ENCODE assay signal across 32 cellular contexts in the genomic region with DNA sequence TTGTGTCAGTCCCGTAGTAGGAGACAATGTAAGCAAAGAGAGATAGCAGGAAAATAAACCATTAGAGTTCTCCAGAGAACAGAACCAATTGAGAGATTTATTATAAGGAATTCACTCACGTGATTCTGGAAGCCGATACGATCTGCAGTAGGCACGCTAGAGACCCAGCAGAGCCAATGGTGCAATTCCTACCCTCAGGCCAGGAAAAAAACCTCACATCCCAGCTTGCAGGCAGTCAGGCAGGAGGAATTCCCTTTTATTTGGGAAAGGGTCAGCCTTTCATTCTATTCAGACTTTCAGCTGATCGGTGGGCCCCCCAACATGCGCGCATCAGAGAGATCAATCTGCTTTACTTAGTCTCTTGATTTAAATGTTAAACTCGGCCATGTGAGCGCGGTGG. TPM values are rescaled to one million over a fixed set of nuclear protein-coding genes. Genes with fewer than 3 reads are reported as not detected.
DNase-seq lines count a peak whose midpoint lies in the region; TF ChIP-seq lines count a peak whose summit lies in the region.
"Had no signal": no experiment of that assay in that cellular context is flagged by ENCODE, and none has a peak within 500 bp of the region (broad histone marks: within the 10 kb centered on the region; RNA-seq: fewer than 3 reads in every experiment).

No MANE protein-coding gene starts in this region.

- TF ChIP-seq CTCF in type B pancreatic cell (conservative IDR thresholded peaks at IDR 0.05) (no peak), colonic mucosa (IDR thresholded peaks at IDR 0.05) (no peak)

- H3K4me3 ChIP-seq in iPS-15b (ENCODE audit: low read depth, low read length) = peak overlapping the region; percentile 9
- no peak overlapping the region for H3K4me3 ChIP-seq in colonic mucosa
- H3K4me3 ChIP-seq: adrenal gland; BLaER1 treated with 17β-estradiol and CSF1 and Interleukin-3, amounts not matched to agents 10 nM and 100 nM; body of pancreas; heart right ventricle; lower lobe of right lung; mucosa of descending colon; SJCRH30; stomach; vagina had no signal

- intact Hi-C loops in colonic mucosa (cut with DNase I) = no loop called here

- H3K4me1 Mint-ChIP-seq in type B pancreatic cell (ENCODE audit: unreplicated experiment) = no peaks in the 10 kb centered on the region
- H3K4me1 Mint-ChIP-seq: activated CD4-positive, alpha-beta memory T cell treated with anti-CD3 and anti-CD28 coated beads, Interleukin-2, amount 10 ng/mL, durations not matched to agents 7 days and 5 days; central memory CD8-positive, alpha-beta T cell had no signal

- peaks cover 5% of the 10 kb centered on the region for H3K36me3 Mint-ChIP-seq in type B pancreatic cell
- H3K36me3 Mint-ChIP-seq: natural killer cell treated with Interleukin-12 subunit alpha and Interleukin-12 subunit beta and Interleukin-15 and Interleukin-18, amount 100 ng/mL, for 72 hours had no signal

- no peak overlapping the region for H3K27ac Mint-ChIP-seq in type B pancreatic cell
- H3K27ac Mint-ChIP-seq: activated CD4-positive, alpha-beta memory T cell treated with anti-CD3 and anti-CD28 coated beads, Interleukin-2, amount 10 ng/mL, durations not matched to agents 7 days and 5 days; activated naive CD4-positive, alpha-beta T cell treated with anti-CD3 and anti-CD28 coated beads for 36 hours; natural killer cell treated with Interleukin-12 subunit alpha and Interleukin-12 subunit beta and Interleukin-15 and Interleukin-18, amount 100 ng/mL, for 72 hours had no signal

- H3K27me3 Mint-ChIP-seq in type B pancreatic cell = peaks cover 4% of the 10 kb centered on the region

- H3K9me3 Mint-ChIP-seq in type B pancreatic cell = no peaks in the 10 kb centered on the region
- H3K9me3 Mint-ChIP-seq: activated CD4-positive, alpha-beta memory T cell treated with anti-CD3 and anti-CD28 coated beads, Interleukin-2, amount 10 ng/mL, durations not matched to agents 7 days and 5 days; activated naive CD4-positive, alpha-beta T cell treated with anti-CD3 and anti-CD28 coated beads for 36 hours; central memory CD8-positive, alpha-beta T cell; natural killer cell treated with Interleukin-12 subunit alpha and Interleukin-12 subunit beta and Interleukin-15 and Interleukin-18, amount 100 ng/mL, for 72 hours had no signal

- H3K9me3 ChIP-seq in iPS-15b (ENCODE audit: control insufficient read depth, insufficient read depth, low read length) (no peaks in the 10 kb centered on the region), colonic mucosa (no peaks in the 10 kb centered on the region)
- H3K9me3 ChIP-seq: adrenal gland; BLaER1 treated with 17β-estradiol and CSF1 and Interleukin-3, amounts not matched to agents 10 nM and 100 nM; body of pancreas; Caco-2; heart right ventricle; lower lobe of right lung; mucosa of descending colon; SJCRH30; stomach; vagina had no signal

- no peak overlapping the region for H3K4me3 Mint-ChIP-seq in type B pancreatic cell
- H3K4me3 Mint-ChIP-seq: activated CD4-positive, alpha-beta memory T cell treated with anti-CD3 and anti-CD28 coated beads, Interleukin-2, amount 10 ng/mL, durations not matched to agents 7 days and 5 days; activated naive CD4-positive, alpha-beta T cell treated with anti-CD3 and anti-CD28 coated beads for 36 hours; central memory CD8-positive, alpha-beta T cell; natural killer cell treated with Interleukin-12 subunit alpha and Interleukin-12 subunit beta and Interleukin-15 and Interleukin-18, amount 100 ng/mL, for 72 hours had no signal

- H3K9ac ChIP-seq in iPS-15b (ENCODE audit: low read depth, low read length) (no peak overlapping the region), colonic mucosa (ENCODE audit: low read depth in 2 of 2, low read length in 2 of 2) (no peak overlapping the region)
- H3K9ac ChIP-seq: BLaER1 treated with 17β-estradiol and CSF1 and Interleukin-3, amounts not matched to agents 10 nM and 100 nM; KMS-11 had no signal

- H3K36me3 ChIP-seq in iPS-15b (ENCODE audit: control insufficient read depth, insufficient read depth, low read length) (no peaks in the 10 kb centered on the region), colonic mucosa (no peaks in the 10 kb centered on the region)
- H3K36me3 ChIP-seq: adrenal gland; BLaER1 treated with 17β-estradiol and CSF1 and Interleukin-3, amounts not matched to agents 10 nM and 100 nM; heart right ventricle; lower lobe of right lung; SJCRH30; vagina had no signal

- H3K27me3 ChIP-seq in iPS-15b (ENCODE audit: control insufficient read depth, insufficient read depth, low read length) (peaks cover 4% of the 10 kb centered on the region), colonic mucosa (no peaks in the 10 kb centered on the region)
- H3K27me3 ChIP-seq: adrenal gland, body of pancreas, SJCRH30, stomach, vagina had no signal

- H3K27ac ChIP-seq in colonic mucosa = no peak overlapping the region
- H3K27ac ChIP-seq: adrenal gland; BLaER1 treated with 17β-estradiol and CSF1 and Interleukin-3, amounts not matched to agents 10 nM and 100 nM; body of pancreas; foreskin keratinocyte; heart right ventricle; KMS-11; lower lobe of right lung; SJCRH30; stomach; vagina had no signal

- H3K4me1 ChIP-seq in iPS-15b (ENCODE audit: control insufficient read depth, insufficient read depth, low read length) = peaks cover 5% of the 10 kb centered on the region
- no peaks in the 10 kb centered on the region for H3K4me1 ChIP-seq in colonic mucosa
- H3K4me1 ChIP-seq: adrenal gland; BLaER1 treated with 17β-estradiol and CSF1 and Interleukin-3, amounts not matched to agents 10 nM and 100 nM; body of pancreas; foreskin keratinocyte; heart right ventricle; lower lobe of right lung; SJCRH30; stomach; vagina had no signal

- DNase-seq in GM04503 (ENCODE audit: low read depth) (peak; percentile 5), SK-N-DZ (ENCODE audit: low spot score) (peak; percentile 22), type B pancreatic cell (ENCODE audit: extremely low spot score, unreplicated experiment) (peak; percentile 27), HuH-7 (ENCODE audit: low spot score) (no peak), NCI-H510A (lab: John Stamatoyannopoulos, UW) (no peak), colonic mucosa (no peak)
- DNase-seq: activated CD4-positive, alpha-beta memory T cell treated with anti-CD3 and anti-CD28 coated beads, Interleukin-2, amount 10 ng/mL, durations not matched to agents 7 days and 5 days; activated CD8-positive, alpha-beta memory T cell treated with anti-CD3 and anti-CD28 coated beads, Interleukin-2, amount 50 U/mL, for 4 hours; activated naive CD4-positive, alpha-beta T cell treated with anti-CD3 and anti-CD28 coated beads for 36 hours; adrenal gland; body of pancreas; Caco-2; dermis blood vessel endothelial cell; DMS79; heart right ventricle; lower lobe of right lung; mucosa of descending colon; NCI-H1417; NCI-H2081; NCI-H226; NCI-H748 treated with DMSO at 0.1 percent for 48 hours; SJCRH30; stimulated activated CD4-positive, alpha-beta T cell treated with anti-CD3 and anti-CD28 coated beads, Interleukin-4, amount 100 ng/mL, for 1 hour; stomach; T-helper 2 cell had no signal

RNA-seq across cellular contexts. Expression of gene PLEKHA7, which starts 7.3 kb away (rescaled TPM):
- polyA plus RNA-seq in SK-N-DZ (2014; cell fraction: cytosol; rRNA removed) = 1.2 and 3.6 TPM in 2 replicates
- polyA plus RNA-seq in SK-N-DZ (2014; cell fraction: nucleus; rRNA removed) = 8.2 and 9.8 TPM in 2 replicates
- total RNA-seq in type B pancreatic cell (ENCODE audit: low replicate concordance) = 64.7 and 177 TPM in 2 replicates
- total RNA-seq in colonic mucosa = 10 to 100 TPM; 55.6 to 65.9 TPM
- total RNA-seq: SJCRH30 had no signal

RNA-seq across cellular contexts. Expression of gene RPS13, which starts 55.9 kb away (rescaled TPM):
- polyA plus RNA-seq in SK-N-DZ (2014; cell fraction: cytosol; rRNA removed) = 2,194 and 2,285 TPM in 2 replicates
- 1,325 and 1,523 TPM in 2 replicates for polyA plus RNA-seq in SK-N-DZ (2014; cell fraction: nucleus; rRNA removed)
- 1,333 and 1,435 TPM in 2 replicates for total RNA-seq in type B pancreatic cell (ENCODE audit: low replicate concordance)
- 100 to 1,000 TPM; 749 to 843 TPM for total RNA-seq in colonic mucosa

Comparison
In these comparisons a context has a peak if more than half of its experiments do, and no peak if none do; other contexts are left out.
1. DNase-seq: peak in GM04503 (single experiment), SK-N-DZ (single experiment) and type B pancreatic cell (single experiment); none in HuH-7 (single experiment), NCI-H510A (single experiment) and colonic mucosa (single experiment).